8 cellular contexts compared by ENCODE assay signal in genomic region chr12:120317258-120318105, GRCh38. TPM values are rescaled to one million over a fixed set of nuclear protein-coding genes. Genes with fewer than 3 reads are reported as not detected.
DNase-seq lines count a peak whose midpoint lies in the region; ATAC-seq and TF ChIP-seq lines count a peak whose summit lies in the region.

No MANE protein-coding gene starts in this region.

- H3K9me3 ChIP-seq in OCI-LY1 (ENCODE audit: low read length) (no peaks in the 10 kb centered on the region), mononuclear cell (ENCODE audit: low read depth, low read length) (no peaks in the 10 kb centered on the region)

- ATAC-seq in GM21515 (IDR thresholded peaks at IDR 0.05; ENCODE audit: unreplicated experiment), result peak; percentile 98

- H3F3A ChIP-seq in OCI-LY1 (ENCODE audit: insufficient read depth, low read length), result no peaks in the 10 kb centered on the region

- no peaks in the 10 kb centered on the region for H3K36me3 ChIP-seq in OCI-LY1 (ENCODE audit: insufficient read depth, low read length)

- H4K20me1 ChIP-seq in OCI-LY1 (ENCODE audit: insufficient read depth, low read length), result no peaks in the 10 kb centered on the region

- H3K27me3 ChIP-seq in OCI-LY1 (ENCODE audit: insufficient read depth, low read length) (no peaks in the 10 kb centered on the region), mononuclear cell (ENCODE audit: insufficient read depth, low read length) (no peaks in the 10 kb centered on the region)

- peak; percentile 97 for DNase-seq in DMS 273 treated with DMSO at 0.1 percent for 48 hours (lab: John Stamatoyannopoulos, UW)
- DNase-seq in HuH-7 (ENCODE audit: low spot score), result peak; percentile 82
- DNase-seq in activated T-cell treated with anti-CD3 and anti-CD28 coated beads for 24 hours (ENCODE audit: low read depth), result peak; percentile 100
- peak; percentile 100 for DNase-seq in epithelial cell of esophagus (ENCODE audit: low read depth)
- DNase-seq in stimulated activated CD8-positive, alpha-beta memory T cell treated with anti-CD3 and anti-CD28 coated beads, Interleukin-4, amount 100 ng/mL, for 1 hour (ENCODE audit: low read depth in 2 of 2, low spot score in 1 of 2), result peak; percentile 99 to 100

- H3K9ac ChIP-seq in OCI-LY1 (ENCODE audit: low read length), result peak overlapping the region; percentile 72

- peak overlapping the region; percentile 69 for H3K4me3 ChIP-seq in OCI-LY1 (ENCODE audit: low read depth, low read length, poor library complexity, severe bottlenecking)
- H3K4me3 ChIP-seq in epithelial cell of esophagus (ENCODE audit: low read length), result peak overlapping the region; percentile 62
- peak overlapping the region; percentile 48 for H3K4me3 ChIP-seq in mononuclear cell (ENCODE audit: low read length)

- H3K9me2 ChIP-seq in OCI-LY1 (ENCODE audit: low read depth, low read length), result no peaks in the 10 kb centered on the region

- H3K4me1 ChIP-seq in OCI-LY1 (ENCODE audit: insufficient read depth, low read length, severe bottlenecking) (peaks cover 13% of the 10 kb centered on the region), mononuclear cell (ENCODE audit: insufficient read depth, low read length) (peaks cover 15% of the 10 kb centered on the region)

- no peaks in the 10 kb centered on the region for H3K79me2 ChIP-seq in OCI-LY1 (ENCODE audit: insufficient read depth, low read length)

- peak overlapping the region; percentile 89 for H2AFZ ChIP-seq in OCI-LY1 (ENCODE audit: low read length)

- peak; percentile 49 for TF ChIP-seq CTCF in OCI-LY1 (IDR thresholded peaks at IDR 0.05; ENCODE audit: low read length)
- peak; percentile 76 for TF ChIP-seq CTCF in epithelial cell of esophagus (IDR thresholded peaks at IDR 0.05; ENCODE audit: insufficient read depth, low read depth, low read length, missing control alignments)

- H3K27ac ChIP-seq in OCI-LY1 (ENCODE audit: low read depth, low read length, poor library complexity, severe bottlenecking), result no peak overlapping the region

- H3K4me2 ChIP-seq in OCI-LY1 (ENCODE audit: low read length), result peak overlapping the region; percentile 74

RNA-seq across cellular contexts. Expression of gene PLA2G1B, which starts 10.1 kb away (rescaled TPM):
- 0.31 TPM for total RNA-seq in mononuclear cell

RNA-seq across cellular contexts. Expression of gene SIRT4, which starts 15.4 kb away (rescaled TPM):
- 0.10 TPM for total RNA-seq in mononuclear cell

RNA-seq across cellular contexts. Expression of gene RNU4-1, which starts 24.4 kb away (rescaled TPM):
- under 0.01 TPM for total RNA-seq in mononuclear cell

RNA-seq across cellular contexts. Expression of gene RNU4-2, which starts 25.8 kb away (rescaled TPM):
- total RNA-seq in mononuclear cell, result under 0.01 TPM

RNA-seq across cellular contexts. Expression of gene MSI1, which starts 51.5 kb away (rescaled TPM):
- total RNA-seq in mononuclear cell, result not detected
